1 cellular context compared by ENCODE assay signal in genomic region chr2:66574701-66575624, GRCh38.
A peak's percentile ranks its signal among the peaks of the same experiment; 100 is the strongest.
TF ChIP-seq lines count a peak whose summit lies in the region.

No MANE protein-coding gene starts in this region.

TF ChIP-seq in K562, 482 proteins besides CTCF, POLR2A, EP300 and RAD21 (continued from another document):
- TF ChIP-seq, protein P1, sequence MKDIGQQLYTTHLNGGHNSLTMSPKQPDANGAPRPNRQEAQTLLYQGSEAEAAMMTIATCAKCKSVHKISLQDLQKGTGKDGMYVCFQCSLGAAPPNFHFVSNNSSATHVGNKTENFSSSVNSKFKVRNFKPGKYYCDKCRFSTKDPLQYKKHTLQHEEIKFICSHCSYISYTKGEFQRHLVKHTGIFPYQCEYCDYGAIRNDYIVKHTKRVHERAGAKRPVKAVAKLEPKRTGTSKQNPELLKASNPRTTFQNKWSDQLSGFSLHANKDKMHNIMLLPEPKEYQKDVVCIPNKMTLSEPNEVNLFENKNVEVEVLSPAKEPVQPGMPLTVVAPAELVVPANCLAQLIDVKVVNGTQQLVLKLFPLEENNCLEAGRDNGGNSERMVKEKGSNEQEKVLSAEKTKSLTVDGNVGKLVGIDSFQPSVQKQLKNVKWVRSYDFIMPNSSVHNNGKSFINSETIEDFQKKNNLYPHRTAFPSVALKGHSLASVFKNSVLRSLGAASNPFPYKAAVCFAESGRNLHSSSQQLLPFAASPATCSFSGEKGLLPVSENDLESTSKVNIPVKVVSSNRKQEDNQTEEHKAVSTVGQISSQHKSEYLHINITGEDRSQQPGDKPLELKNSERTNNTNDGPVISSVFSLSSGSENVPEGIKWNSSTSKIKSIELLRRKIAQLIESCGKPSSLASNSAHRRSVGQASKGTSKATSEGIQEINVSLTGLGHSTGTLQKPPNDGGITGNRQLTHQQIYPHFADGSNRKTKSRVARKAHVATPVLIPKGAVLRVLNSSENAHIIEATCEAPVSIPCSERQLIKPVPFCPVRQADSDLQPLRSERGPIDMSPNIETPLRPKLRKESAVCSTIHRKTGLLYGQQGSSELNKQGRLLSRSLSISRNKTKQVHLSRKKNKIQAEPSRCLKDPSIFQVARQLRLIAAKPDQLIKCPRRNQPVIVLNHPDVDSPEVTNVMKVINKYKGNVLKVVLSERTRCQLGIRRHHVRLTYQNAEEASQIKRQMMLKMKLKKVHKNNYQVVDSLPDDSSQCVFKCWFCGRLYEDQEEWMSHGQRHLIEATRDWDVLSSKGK (CRISPR knock-in tag; IDR thresholded peaks at IDR 0.05) = no peak
- TF ChIP-seq CBX5 (IDR thresholded peaks at IDR 0.05; ENCODE audit: borderline replicate concordance, low read depth) (no peak), GTF2E2 (tag; IDR thresholded peaks at IDR 0.05) (no peak), BHLHE40 (IDR thresholded peaks at IDR 0.05; ENCODE audit: low read length) (peak; percentile 52; the same call in 1 of the 2 replicates), FOSL1 (tag; conservative IDR thresholded peaks at IDR 0.05) (no peak), ARID2 (IDR thresholded peaks at IDR 0.05) (peak; percentile 77; the same call in 1 of the 2 replicates), ZNF282 (CRISPR knock-in tag; IDR thresholded peaks at IDR 0.05) (no peak), SRSF9 (IDR thresholded peaks at IDR 0.05; ENCODE audit: borderline replicate concordance, low read depth, low read length) (no peak), POLR3A (IDR thresholded peaks at IDR 0.05; ENCODE audit: borderline replicate concordance, extremely low read depth, insufficient read depth, insufficient read length) (no peak), SMC3 (conservative IDR thresholded peaks at IDR 0.05; ENCODE audit: insufficient read depth, low read depth, low read length) (peak; percentile 74), ATF3 (IDR thresholded peaks at IDR 0.05) (no peak), ATF3 (CRISPR knock-in tag; conservative IDR thresholded peaks at IDR 0.05) (no peak), ZNF253 (CRISPR knock-in tag; conservative IDR thresholded peaks at IDR 0.05) (no peak), HDAC6 (IDR thresholded peaks at IDR 0.05; ENCODE audit: low read depth, low read length) (no peak), TOE1 (IDR thresholded peaks at IDR 0.05; ENCODE audit: borderline replicate concordance) (peak; percentile 63), TOE1 (CRISPR knock-in tag; IDR thresholded peaks at IDR 0.05; ENCODE audit: borderline replicate concordance, low read depth) (no peak), OTX1 (CRISPR knock-in tag; IDR thresholded peaks at IDR 0.05) (peak; percentile 30; the same call in 1 of the 2 replicates), ZEB2 (IDR thresholded peaks at IDR 0.05) (0 out of 2 replicates have a peak, but pooled peaks have one; percentile 41), BACH1 (tag; IDR thresholded peaks at IDR 0.05) (no peak), NR2C2 (CRISPR knock-in tag; IDR thresholded peaks at IDR 0.05) (no peak), NR2C2 (tag; IDR thresholded peaks at IDR 0.05) (no peak), SMARCA5 (IDR thresholded peaks at IDR 0.05) (0 out of 2 replicates have a peak, but pooled peaks have one; percentile 58), NUFIP1 (IDR thresholded peaks at IDR 0.05; ENCODE audit: partially characterized antibody) (no peak), NBN (IDR thresholded peaks at IDR 0.05; ENCODE audit: low read depth) (peak; percentile 73; the same call in 1 of the 2 replicates), ZNF512 (tag; IDR thresholded peaks at IDR 0.05) (peak; percentile 93)
- TF ChIP-seq, protein P2, sequence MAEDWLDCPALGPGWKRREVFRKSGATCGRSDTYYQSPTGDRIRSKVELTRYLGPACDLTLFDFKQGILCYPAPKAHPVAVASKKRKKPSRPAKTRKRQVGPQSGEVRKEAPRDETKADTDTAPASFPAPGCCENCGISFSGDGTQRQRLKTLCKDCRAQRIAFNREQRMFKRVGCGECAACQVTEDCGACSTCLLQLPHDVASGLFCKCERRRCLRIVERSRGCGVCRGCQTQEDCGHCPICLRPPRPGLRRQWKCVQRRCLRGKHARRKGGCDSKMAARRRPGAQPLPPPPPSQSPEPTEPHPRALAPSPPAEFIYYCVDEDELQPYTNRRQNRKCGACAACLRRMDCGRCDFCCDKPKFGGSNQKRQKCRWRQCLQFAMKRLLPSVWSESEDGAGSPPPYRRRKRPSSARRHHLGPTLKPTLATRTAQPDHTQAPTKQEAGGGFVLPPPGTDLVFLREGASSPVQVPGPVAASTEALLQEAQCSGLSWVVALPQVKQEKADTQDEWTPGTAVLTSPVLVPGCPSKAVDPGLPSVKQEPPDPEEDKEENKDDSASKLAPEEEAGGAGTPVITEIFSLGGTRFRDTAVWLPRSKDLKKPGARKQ (CRISPR knock-in tag; IDR thresholded peaks at IDR 0.05) = no peak
- TF ChIP-seq, protein P3, sequence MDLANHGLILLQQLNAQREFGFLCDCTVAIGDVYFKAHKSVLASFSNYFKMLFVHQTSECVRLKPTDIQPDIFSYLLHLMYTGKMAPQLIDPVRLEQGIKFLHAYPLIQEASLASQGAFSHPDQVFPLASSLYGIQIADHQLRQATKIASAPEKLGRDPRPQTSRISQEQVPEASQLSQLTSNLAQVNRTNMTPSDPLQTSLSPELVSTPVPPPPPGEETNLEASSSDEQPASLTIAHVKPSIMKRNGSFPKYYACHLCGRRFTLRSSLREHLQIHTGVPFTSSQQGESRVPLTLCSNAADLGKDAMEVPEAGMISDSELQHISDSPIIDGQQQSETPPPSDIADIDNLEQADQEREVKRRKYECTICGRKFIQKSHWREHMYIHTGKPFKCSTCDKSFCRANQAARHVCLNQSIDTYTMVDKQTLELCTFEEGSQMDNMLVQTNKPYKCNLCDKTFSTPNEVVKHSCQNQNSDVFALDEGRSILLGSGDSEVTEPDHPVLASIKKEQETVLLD (IDR thresholded peaks at IDR 0.05) = peak; percentile 80
